Comparison of ENCODE assay signal across 17 cellular contexts in the genomic region with DNA sequence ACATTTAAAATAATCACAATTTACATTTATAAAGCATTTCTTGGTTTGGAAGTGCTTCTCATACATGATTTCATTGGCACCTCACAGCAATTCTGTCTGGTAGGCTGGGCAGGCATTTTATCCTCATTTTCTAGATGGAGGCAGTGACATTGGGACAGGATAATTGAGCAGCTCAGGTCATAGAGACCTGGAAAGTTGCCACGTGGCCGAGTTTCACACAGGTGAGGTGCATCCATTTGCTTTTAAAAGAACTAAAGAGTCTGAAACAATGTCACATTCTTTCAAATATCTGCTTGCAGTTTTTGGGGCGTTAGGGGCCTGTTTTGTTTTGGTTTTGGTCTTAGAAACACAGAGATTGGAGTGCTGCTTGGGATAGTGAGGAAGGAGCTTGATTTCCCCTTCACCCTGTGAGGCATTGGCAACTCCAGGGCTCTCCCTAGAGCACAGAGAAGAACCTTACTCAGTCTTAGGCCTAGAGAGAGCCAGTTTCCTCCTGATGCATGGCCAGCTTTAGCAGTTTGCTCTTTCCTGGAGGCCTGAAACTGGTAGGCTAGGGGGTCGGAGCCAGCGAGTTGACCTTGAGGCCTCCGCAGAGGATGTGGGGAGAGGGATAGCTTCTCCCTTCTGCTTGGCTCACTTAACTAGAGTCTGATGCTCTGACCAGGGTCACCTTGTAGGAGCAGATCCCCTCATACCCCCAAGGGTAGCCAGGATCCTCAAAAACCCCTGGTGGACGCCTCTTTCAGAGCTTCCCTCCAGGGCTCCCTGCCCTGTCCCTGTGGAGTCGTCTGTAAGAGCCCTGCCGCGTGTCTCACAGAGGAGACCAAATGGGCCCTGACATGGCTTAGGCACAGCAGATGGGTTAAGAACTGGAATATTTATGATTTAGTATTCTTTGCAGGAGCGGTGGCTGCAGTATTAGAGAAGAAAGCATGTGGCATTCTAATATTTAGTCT. TPM values are rescaled to one million over a fixed set of nuclear protein-coding genes. Genes with fewer than 3 reads are reported as not detected.
DNase-seq lines count a peak whose midpoint lies in the region; ATAC-seq, FAIRE-seq and TF ChIP-seq lines count a peak whose summit lies in the region.
"Had no signal": no experiment of that assay in that cellular context is flagged by ENCODE, and none has a peak within 500 bp of the region (broad histone marks: within the 10 kb centered on the region; RNA-seq: fewer than 3 reads in every experiment).

No MANE protein-coding gene starts in this region.

- CTCF ChIA-PET in WTC11 (lab: Charles Lee) = interaction anchor here (0.8 to 1.2 kb wide), 4 partner anchors 16 to 61 kb away, joined by 3 to 6 read pairs (median 3); no protein-coding TSS in a partner anchor

- H3K4me3 ChIP-seq in GM23338 = no peak overlapping the region
- H3K4me3 ChIP-seq in HUES48 (ENCODE audit: low read depth, low read length) = no peak overlapping the region
- no peak overlapping the region for H3K4me3 ChIP-seq in osteoblast (ENCODE audit: insufficient read depth, low read length)
- H3K4me3 ChIP-seq: GM12878, HAP-1 had no signal

- H2AFZ ChIP-seq in GM23338 (peak overlapping the region; percentile 97), osteoblast (ENCODE audit: low read length) (no peak overlapping the region)

- TF ChIP-seq CTCF in GM23338 (conservative IDR thresholded peaks at IDR 0.05; ENCODE audit: low read depth in 2 of 2) = no peak
- TF ChIP-seq CTCF in WTC11 (IDR thresholded peaks at IDR 0.05) = no peak
- TF ChIP-seq CTCF in nephron progenitor cell (IDR thresholded peaks at IDR 0.05) = no peak
- TF ChIP-seq CTCF in D721Med (IDR thresholded peaks at IDR 0.05; ENCODE audit: insufficient read depth, missing control alignments) = no peak
- TF ChIP-seq CTCF in osteoblast (IDR thresholded peaks at IDR 0.05; ENCODE audit: extremely low read depth, low read depth, low read length) = no peak

- no peaks in the 10 kb centered on the region for H3F3A ChIP-seq in GM23338 (replicated peaks; ENCODE audit: low read depth)

- H3K27me3 ChIP-seq in GM23338 (ENCODE audit: insufficient read depth) (no peaks in the 10 kb centered on the region), HUES48 (ENCODE audit: control insufficient read depth, insufficient read depth, low read length) (no peaks in the 10 kb centered on the region), osteoblast (ENCODE audit: insufficient read depth, low read length) (peaks cover 48% of the 10 kb centered on the region)

- H3K27me3 Mint-ChIP-seq in GM23338 (ENCODE audit: insufficient read depth, low read depth, poor library complexity) (peaks cover 5% of the 10 kb centered on the region), WTC11 (ENCODE audit: low read depth) (no peaks in the 10 kb centered on the region; the same call in 1 of the 2 replicates), nephron progenitor cell (ENCODE audit: low read depth, poor library complexity) (peaks cover 10% of the 10 kb centered on the region)
- H3K27me3 Mint-ChIP-seq: B cell; CD4-positive, alpha-beta T cell had no signal

- H3K4me2 ChIP-seq in GM23338 (0 out of 2 replicates have a peak overlapping the region, but pooled peaks have one; percentile 3), osteoblast (ENCODE audit: insufficient read depth, low read length) (no peak overlapping the region)

- H3K9me3 Mint-ChIP-seq in GM23338 (no peaks in the 10 kb centered on the region; the same call in 2 of the 3 replicates), WTC11 (peaks cover 8% of the 10 kb centered on the region), nephron progenitor cell (peaks cover 5% of the 10 kb centered on the region)
- H3K9me3 Mint-ChIP-seq: CD4-positive, alpha-beta T cell had no signal

- no peak for FAIRE-seq in D721Med (lab: Jason Lieb, UNC)
- FAIRE-seq: A204.1, GM12878, GM18507 had no signal

- H3K36me3 ChIP-seq in GM23338 (ENCODE audit: insufficient read depth) = no peaks in the 10 kb centered on the region
- no peaks in the 10 kb centered on the region for H3K36me3 ChIP-seq in HUES48 (ENCODE audit: control insufficient read depth, insufficient read depth, low read length)
- no peaks in the 10 kb centered on the region for H3K36me3 ChIP-seq in osteoblast (ENCODE audit: insufficient read depth, low read length)
- H3K36me3 ChIP-seq: HAP-1 had no signal

- H3K4me1 Mint-ChIP-seq in GM23338 (peaks cover 14% of the 10 kb centered on the region), WTC11 (peaks cover 13% of the 10 kb centered on the region), nephron progenitor cell (peaks cover 14% of the 10 kb centered on the region)
- H3K4me1 Mint-ChIP-seq: B cell had no signal

- peaks cover 12% of the 10 kb centered on the region for H3K4me1 ChIP-seq in GM23338 (ENCODE audit: insufficient read depth)
- H3K4me1 ChIP-seq in HUES48 (ENCODE audit: control insufficient read depth, insufficient read depth, low read length) = peaks cover 9% of the 10 kb centered on the region; the same call in 1 of the 2 replicates
- no peaks in the 10 kb centered on the region for H3K4me1 ChIP-seq in osteoblast (ENCODE audit: insufficient read depth, low read length)
- H3K4me1 ChIP-seq: HAP-1 had no signal

- ATAC-seq in GM23338 (peak; percentile 84), WTC11 (peak; percentile 75)
- ATAC-seq: GM12878 had no signal

- no peaks in the 10 kb centered on the region for H3K36me3 Mint-ChIP-seq in GM23338 (ENCODE audit: low read depth)
- H3K36me3 Mint-ChIP-seq in WTC11 = no peaks in the 10 kb centered on the region; the same call in 1 of the 2 replicates
- H3K36me3 Mint-ChIP-seq in nephron progenitor cell (ENCODE audit: low read depth) = no peaks in the 10 kb centered on the region

- peak overlapping the region; percentile 18; the same call in 1 of the 2 replicates for H3K9ac ChIP-seq in HUES48 (ENCODE audit: low read depth, low read length)

- H3K9me2 ChIP-seq in GM23338 (ENCODE audit: insufficient read depth) = 0 out of 2 replicates have a peak, but pooled peaks cover 3% of the 10 kb centered on the region

- H3K27ac ChIP-seq in GM23338 (ENCODE audit: low read depth) (no peak overlapping the region; the same call in 1 of the 2 replicates), HUES48 (ENCODE audit: low read depth, low read length) (no peak overlapping the region), osteoblast (ENCODE audit: low read depth, low read length) (no peak overlapping the region)

- H3K9me3 ChIP-seq in HUES48 (ENCODE audit: control insufficient read depth, insufficient read depth, low read length) (no peaks in the 10 kb centered on the region), osteoblast (ENCODE audit: low read depth, low read length) (no peaks in the 10 kb centered on the region)
- H3K9me3 ChIP-seq: HAP-1 had no signal

- DNase-seq in GM23338 (ENCODE audit: low spot score) = peak; percentile 37
- no peak for DNase-seq in WTC11 (ENCODE audit: low spot score)
- DNase-seq in nephron progenitor cell = no peak
- DNase-seq in D721Med (ENCODE audit: insufficient read length, low spot score) = no peak
- no peak for DNase-seq in osteoblast (ENCODE audit: insufficient read length, low spot score, missing footprints)
- no peak for DNase-seq in UCSD-AML1 (lab: John Stamatoyannopoulos, UW; ENCODE audit: unreplicated experiment)
- no peak for DNase-seq in glomerular visceral epithelial cell (ENCODE audit: extremely low spot score)
- DNase-seq: C1 segment of cervical spinal cord; Calu3; CD4-positive, alpha-beta T cell; DMS79 had no signal

- H3K27ac Mint-ChIP-seq in GM23338 = no peak overlapping the region
- H3K27ac Mint-ChIP-seq in WTC11 = peak overlapping the region; percentile 7; the same call in 1 of the 2 replicates
- H3K27ac Mint-ChIP-seq in nephron progenitor cell = peak overlapping the region; percentile 70
- H3K27ac Mint-ChIP-seq: B cell; CD4-positive, alpha-beta T cell had no signal

- H4K20me1 ChIP-seq in GM23338 (replicated peaks; ENCODE audit: insufficient read depth) (no peaks in the 10 kb centered on the region), osteoblast (ENCODE audit: insufficient read depth, low read length) (no peaks in the 10 kb centered on the region)

- POLR2A ChIA-PET in WTC11 (lab: Charles Lee) = interaction anchor here (0.9 kb wide), 1 partner anchor 55 kb away, joined by 3 read pairs; no protein-coding TSS in a partner anchor

- no peak overlapping the region for H3K4me3 Mint-ChIP-seq in GM23338
- no peak overlapping the region for H3K4me3 Mint-ChIP-seq in WTC11
- no peak overlapping the region for H3K4me3 Mint-ChIP-seq in nephron progenitor cell
- H3K4me3 Mint-ChIP-seq: B cell; CD4-positive, alpha-beta T cell had no signal

- no peaks in the 10 kb centered on the region for H3K79me2 ChIP-seq in GM23338 (replicated peaks; ENCODE audit: insufficient read depth)
- no peaks in the 10 kb centered on the region for H3K79me2 ChIP-seq in osteoblast (ENCODE audit: insufficient read depth, low read length)

TF ChIP-seq in GM23338, 12 proteins besides CTCF, POLR2A, EP300 and RAD21 (continues in another document):
- no peak for TF ChIP-seq EZH2phosphoT487 (IDR thresholded peaks at IDR 0.05; ENCODE audit: unreplicated experiment)
- no peak for TF ChIP-seq ZNF331 (CRISPR knock-in tag; IDR thresholded peaks at IDR 0.05; ENCODE audit: low read depth)
- no peak for TF ChIP-seq NANOG (IDR thresholded peaks at IDR 0.05; ENCODE audit: borderline replicate concordance)
- no peak for TF ChIP-seq STAT1 (IDR thresholded peaks at IDR 0.05; ENCODE audit: unreplicated experiment)
- no peak for TF ChIP-seq CREB1 (CRISPR knock-in tag; IDR thresholded peaks at IDR 0.05; ENCODE audit: low read depth)
- no peak for TF ChIP-seq POLR2AphosphoS5 (IDR thresholded peaks at IDR 0.05; ENCODE audit: low read depth)
- TF ChIP-seq JUNB (IDR thresholded peaks at IDR 0.05; ENCODE audit: unreplicated experiment) = no peak
- no peak for TF ChIP-seq EZH2 (IDR thresholded peaks at IDR 0.05; ENCODE audit: low read depth, unreplicated experiment)
- TF ChIP-seq ZNF114 (CRISPR knock-in tag; IDR thresholded peaks at IDR 0.05) = no peak

TF ChIP-seq in WTC11, 78 proteins besides CTCF, POLR2A, EP300 and RAD21 (continues in another document):
- TF ChIP-seq IRF1 (CRISPR knock-in tag; IDR thresholded peaks at IDR 0.05) (no peak), ZNF263 (CRISPR knock-in tag; IDR thresholded peaks at IDR 0.05; ENCODE audit: low read depth) (no peak)
- TF ChIP-seq, protein P1, sequence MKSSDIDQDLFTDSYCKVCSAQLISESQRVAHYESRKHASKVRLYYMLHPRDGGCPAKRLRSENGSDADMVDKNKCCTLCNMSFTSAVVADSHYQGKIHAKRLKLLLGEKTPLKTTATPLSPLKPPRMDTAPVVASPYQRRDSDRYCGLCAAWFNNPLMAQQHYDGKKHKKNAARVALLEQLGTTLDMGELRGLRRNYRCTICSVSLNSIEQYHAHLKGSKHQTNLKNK (CRISPR knock-in tag; IDR thresholded peaks at IDR 0.05) = no peak

RNA-seq across cellular contexts. Expression of gene JDP2, which starts 34.9 kb away (rescaled TPM):
- 38.9 and 46.4 TPM in 2 replicates for total RNA-seq in GM23338 (2014; rRNA removed; shearing (Covaris generic))
- 12.5 and 13.3 TPM in 2 replicates for polyA plus RNA-seq in GM23338 (2016; fragmentation: Nextera tagmentation; extraction: Ambion mirVana)
- total RNA-seq in WTC11 (2021) (17.9 to 23.3 TPM (median 21.8 TPM) in 3 replicates), osteoblast (70.7 and 77.1 TPM in 2 replicates)
